8 cellular contexts compared by ENCODE assay signal in the genomic region with DNA sequence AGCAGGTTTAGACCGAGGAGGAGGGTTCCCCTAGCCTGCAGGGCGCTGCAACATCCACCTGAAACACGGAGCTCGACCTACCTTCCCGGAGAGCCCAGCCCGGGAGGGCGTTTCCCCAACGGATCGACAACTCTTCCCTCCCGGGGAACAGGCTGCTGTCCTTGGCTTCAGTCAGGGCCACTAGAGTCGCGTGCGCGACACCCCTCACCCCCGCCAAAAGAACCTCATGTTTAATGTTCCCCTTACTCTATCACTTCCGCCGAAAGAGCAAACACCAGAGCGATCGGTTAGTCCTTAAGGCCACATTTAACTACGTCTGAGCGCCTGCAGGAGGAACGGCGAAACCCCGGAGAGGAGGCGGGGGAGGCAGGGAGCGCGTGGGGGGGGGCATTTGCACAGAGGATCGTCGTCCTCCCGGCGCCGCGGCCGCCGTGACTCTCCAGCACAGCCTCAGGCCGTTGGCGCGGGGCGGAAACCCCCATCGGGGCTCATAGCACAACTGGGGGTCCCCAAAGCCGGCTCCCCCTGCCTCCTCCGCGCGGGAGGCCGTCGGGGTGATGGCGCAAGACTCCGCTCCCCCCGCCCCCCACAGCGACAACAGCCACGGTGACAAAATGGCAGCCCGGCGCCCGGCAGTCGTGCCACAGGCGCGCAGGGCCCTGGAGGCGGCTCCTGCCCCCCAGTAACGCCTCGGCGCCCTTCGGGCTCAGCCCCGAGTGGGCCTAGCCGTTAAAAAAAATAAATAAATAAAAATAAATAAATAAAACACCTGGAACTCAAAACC. TPM values are rescaled to one million over a fixed set of nuclear protein-coding genes. Genes with fewer than 3 reads are reported as not detected.
A peak's percentile ranks its signal among the peaks of the same experiment; 100 is the strongest.
DNase-seq lines count a peak whose midpoint lies in the region; ATAC-seq, FAIRE-seq and TF ChIP-seq lines count a peak whose summit lies in the region.

No MANE protein-coding gene starts in this region.

- TF ChIP-seq POLR2A in A549 (IDR thresholded peaks at IDR 0.05; ENCODE audit: low read length) (peak; percentile 19; the same call in 1 of the 2 replicates), heart left ventricle (IDR thresholded peaks at IDR 0.05) (no peak), uterus (IDR thresholded peaks at IDR 0.05) (peak in 1 of 2 donors; percentile 34)

- no peak for TF ChIP-seq EP300 in A549 (IDR thresholded peaks at IDR 0.05)

- ATAC-seq in A549, result peak; percentile 15 to 36; a peak in 3 of 6 replicates
- ATAC-seq in GM18511 (IDR thresholded peaks at IDR 0.05; ENCODE audit: unreplicated experiment), result peak; percentile 40
- peak; percentile 17 to 45 (median 34) for ATAC-seq in heart left ventricle

- 3% methylated on average over 33 of the region's 64 CpGs for WGBS in A549 (ENCODE audit: missing lambda C conversion rate)
- 0% methylated on average over 56 to 64 of the region's 64 CpGs for WGBS in heart left ventricle, 4 donors

- peak overlapping the region; percentile 88 for H3K4me2 ChIP-seq in A549

- H3K9me3 ChIP-seq in A549, result no peaks in the 10 kb centered on the region
- no peaks in the 10 kb centered on the region for H3K9me3 ChIP-seq in heart left ventricle
- H3K9me3 ChIP-seq in uterus, result no peaks in the 10 kb centered on the region

- H3K4me1 ChIP-seq in A549 (peaks cover 45% of the 10 kb centered on the region), heart left ventricle (peaks cover 0 to 57% (median 48%) of the 10 kb centered on the region in 12 donors), uterus (peaks cover 0 to 5% of the 10 kb centered on the region in 2 donors)

- no peaks in the 10 kb centered on the region for H3K27me3 ChIP-seq in heart left ventricle
- no peaks in the 10 kb centered on the region for H3K27me3 ChIP-seq in uterus

- H3K36me3 ChIP-seq in heart left ventricle (no peaks in the 10 kb centered on the region), uterus (no peaks in the 10 kb centered on the region)

- TF ChIP-seq CTCF in A549 (IDR thresholded peaks at IDR 0.05) (no peak), heart left ventricle (IDR thresholded peaks at IDR 0.05) (no peak), uterus (IDR thresholded peaks at IDR 0.05) (no peak)

- CTCF ChIA-PET in A549 (lab: Yijun Ruan, JAX), result interaction anchor here (0.6 to 2.8 kb wide), 15 partner anchors 10 to 558 kb away, joined by 3 to 12 read pairs (median 3); no protein-coding TSS in a partner anchor

- FAIRE-seq in A549 (lab: Jason Lieb, UNC), result no peak

- peak overlapping the region; percentile 98 to 99 for H3K27ac ChIP-seq in A549
- H3K27ac ChIP-seq in heart left ventricle, result peak overlapping the region; percentile 97 to 100 (median 100)
- peak overlapping the region; percentile 96 to 99 for H3K27ac ChIP-seq in uterus

- POLR2A ChIA-PET in A549 (lab: Yijun Ruan, JAX), result interaction anchor here (0.5 to 1.0 kb wide), 5 partner anchors 36 to 635 kb away, joined by 3 to 8 read pairs (median 4); partner anchors contain the start of genes FEM1B and RPLP1

- intact Hi-C loops in heart left ventricle (cut with DNase I), result loop anchor here in 9 of 10 donors (1.0 to 10.0 kb wide), 8 partner anchors 23 to 113 kb away; no protein-coding TSS in a partner anchor
- intact Hi-C loops in posterior cingulate gyrus (cut with DNase I), result loop anchor here (2.0 to 5.0 kb wide), 3 partner anchors 23 to 85 kb away; no protein-coding TSS in a partner anchor
- intact Hi-C loops in uterus (cut with DNase I; ENCODE audit: low total_unique reads), result no loop called here

- peak; percentile 60 to 73 for DNase-seq in A549 (ENCODE audit: low read depth in 1 of 2, low spot score in 1 of 2)
- DNase-seq in Jurkat, Clone E6-1 (ENCODE audit: low read depth, low spot score), result peak; percentile 67
- peak; percentile 60 to 68 for DNase-seq in SW 1271 (lab: John Stamatoyannopoulos, UW)
- DNase-seq in activated naive CD8-positive, alpha-beta T cell treated with anti-CD3 and anti-CD28 coated beads, Interleukin-2, amount 50 U/mL, for 16 hours (ENCODE audit: low read depth, low spot score), result peak; percentile 54
- peak; percentile 65 to 82 (median 75) for DNase-seq in heart left ventricle
- DNase-seq in posterior cingulate gyrus, result peak in 9 of 10 donors; percentile 40 to 92 (median 56)
- peak; percentile 61 to 62 for DNase-seq in uterus

- H3K4me3 ChIP-seq in A549 (peak overlapping the region; percentile 74), heart left ventricle (peak overlapping the region; percentile 80 to 98 (median 94)), uterus (peak overlapping the region; percentile 83 to 89)
- H3K4me3 ChIP-seq in Jurkat, Clone E6-1 (ENCODE audit: low read length), result peak overlapping the region; percentile 89

- 0 out of 5 replicates have a peak, but pooled peaks of 1 of the 2 experiments have one; percentile 12 for TF ChIP-seq RAD21 in A549 (conservative IDR thresholded peaks at IDR 0.05 in 1 of 2, IDR thresholded peaks at IDR 0.05 in 1 of 2)

TF ChIP-seq in A549, 52 proteins besides CTCF, POLR2A, EP300 and RAD21:
- TF ChIP-seq E2F6 (IDR thresholded peaks at IDR 0.05; ENCODE audit: borderline replicate concordance, low read depth), result no peak
- peak; percentile 65; the same call in 1 of the 2 replicates for TF ChIP-seq TFCP2L1 (CRISPR knock-in tag; IDR thresholded peaks at IDR 0.05)
- no peak for TF ChIP-seq POLR2AphosphoS2 (conservative IDR thresholded peaks at IDR 0.05; ENCODE audit: low read length)
- 0 out of 2 replicates have a peak, but pooled peaks have one; percentile 29 for TF ChIP-seq EHF (CRISPR knock-in tag; IDR thresholded peaks at IDR 0.05)
- TF ChIP-seq HDAC2 (IDR thresholded peaks at IDR 0.05), result no peak
- TF ChIP-seq MYC (IDR thresholded peaks at IDR 0.05; ENCODE audit: borderline replicate concordance, low read length), result no peak
- TF ChIP-seq HOXB5 (CRISPR knock-in tag; IDR thresholded peaks at IDR 0.05), result 0 out of 2 replicates have a peak, but pooled peaks have one; percentile 68
- TF ChIP-seq CHD4 (IDR thresholded peaks at IDR 0.05; ENCODE audit: borderline replicate concordance), result no peak
- TF ChIP-seq MAX (IDR thresholded peaks at IDR 0.05), result peak; percentile 67; the same call in 1 of the 2 replicates
- TF ChIP-seq MAFK (IDR thresholded peaks at IDR 0.05; ENCODE audit: partially characterized antibody), result no peak
- 0 out of 2 replicates have a peak, but pooled peaks have one; percentile 62 for TF ChIP-seq HOXA7 (CRISPR knock-in tag; IDR thresholded peaks at IDR 0.05)

RNA-seq across cellular contexts. Expression of gene ANP32A, which starts 3.2 kb away (rescaled TPM):
- 200 and 208 TPM in 2 replicates for polyA plus RNA-seq in A549 (2011; rRNA removed)
- 97.6 and 99.3 TPM in 2 replicates for polyA plus RNA-seq in A549 (2012; cell fraction: cytosol; rRNA removed)
- 31.7 and 43.1 TPM in 2 replicates for polyA plus RNA-seq in A549 (2012; cell fraction: nucleus; rRNA removed)
- 354 to 362 TPM (median 360 TPM) in 3 replicates for polyA plus RNA-seq in A549 (2017; fragmentation: RNase III; extraction: RNeasy Plus Mini Kit Qiagen cat#74134 plus additional on column Dnase treatment)
- 58.5 and 59.3 TPM in 2 replicates for polyA minus RNA-seq in A549 (2011; rRNA and poly(A)+ RNA removed)
- 632 TPM for polyA plus RNA-seq in Jurkat, Clone E6-1 (2012; ENCODE audit: insufficient read depth, insufficient read length)
- total RNA-seq in heart left ventricle, result 100 to 1,000 TPM in 8 of 9 donors, 10 to 100 TPM in 1; 55.7 to 202 (median 142) TPM
- polyA plus RNA-seq in heart left ventricle, result 100 to 1,000 TPM; 134 to 195 TPM
- total RNA-seq in uterus, result 100 to 1,000 TPM in 3 of 4 donors, 10 to 100 TPM in 1; 32.1 to 117 (median 105) TPM

Comparison
In these comparisons a context has a peak if more than half of its experiments do, and no peak if none do; other contexts are left out.
1. Peak in every context shown above with its lines: DNase-seq, ATAC-seq, H3K4me3 ChIP-seq and H3K27ac ChIP-seq.